ENCODE assay signal across 8 cellular contexts in the genomic region with DNA sequence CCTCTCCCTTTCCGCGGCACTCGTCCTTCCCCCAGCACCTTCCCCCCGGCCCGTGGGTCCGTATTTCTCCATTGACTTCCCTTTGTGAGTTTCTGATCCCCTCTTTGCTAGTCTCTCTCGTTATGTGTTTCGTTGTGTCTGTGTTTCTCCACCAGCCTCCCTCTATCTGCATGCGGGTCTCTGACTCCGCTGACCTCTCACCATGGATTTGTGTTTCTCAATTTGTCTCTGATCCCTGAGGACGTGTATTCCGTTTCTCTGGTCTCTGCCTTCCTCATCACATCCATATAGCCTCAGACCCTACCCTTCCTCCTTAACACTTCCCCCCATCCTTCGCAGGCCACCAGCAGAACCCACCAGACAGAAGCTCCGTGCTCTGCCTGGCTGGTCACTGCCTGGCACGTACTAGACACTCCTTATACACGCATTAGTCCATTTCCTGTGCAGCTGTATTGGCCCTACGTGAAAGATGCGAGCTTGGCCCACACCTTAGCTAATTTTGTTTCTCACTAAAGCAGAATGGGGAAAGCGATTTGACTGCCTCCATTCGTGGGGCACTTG. TPM values are rescaled to one million over a fixed set of nuclear protein-coding genes. Genes with fewer than 3 reads are reported as not detected.
DNase-seq lines count a peak whose midpoint lies in the region; ATAC-seq and TF ChIP-seq lines count a peak whose summit lies in the region.

No MANE protein-coding gene starts in this region.

- H3K4me1 ChIP-seq in HCT116 (ENCODE audit: control insufficient read depth in 1 of 2, insufficient read depth in 2 of 2, low read length in 2 of 2) (peaks cover 21 to 42% of the 10 kb centered on the region in 2 experiments), right atrium auricular region (peaks cover 0 to 25% of the 10 kb centered on the region in 2 donors)

- H3K4me1 Mint-ChIP-seq in activated CD4-positive, alpha-beta memory T cell treated with anti-CD3 and anti-CD28 coated beads, Interleukin-2, amount 10 ng/mL, durations not matched to agents 7 days and 5 days: peaks cover 34% of the 10 kb centered on the region

- no peaks in the 10 kb centered on the region for H3K9me3 Mint-ChIP-seq in activated CD4-positive, alpha-beta memory T cell treated with anti-CD3 and anti-CD28 coated beads, Interleukin-2, amount 10 ng/mL, durations not matched to agents 7 days and 5 days

- peaks cover 21% of the 10 kb centered on the region for H3K36me3 Mint-ChIP-seq in activated CD4-positive, alpha-beta memory T cell treated with anti-CD3 and anti-CD28 coated beads, Interleukin-2, amount 10 ng/mL, durations not matched to agents 7 days and 5 days (ENCODE audit: low read depth)

- no peak for TF ChIP-seq CTCF in BJ (IDR thresholded peaks at IDR 0.05; ENCODE audit: insufficient read depth, low read depth, low read length)
- no peak for TF ChIP-seq CTCF in HCT116 (IDR thresholded peaks at IDR 0.05 in 2 of 3, conservative IDR thresholded peaks at IDR 0.05 in 1 of 3; ENCODE audit: borderline replicate concordance in 1 of 3, insufficient read depth in 1 of 3, low read depth in 2 of 3, low read length in 2 of 3)
- TF ChIP-seq CTCF in right atrium auricular region (IDR thresholded peaks at IDR 0.05): no peak

- POLR2A ChIA-PET in BJ (lab: Charles Lee) (interaction anchor here (0.6 to 0.8 kb wide), 2 partner anchors 72 to 103 kb away, joined by 3 to 10 read pairs; partner anchors contain the start of gene PDLIM7), HCT116 (lab: Charles Lee) (interaction anchor here (0.8 kb wide), 1 partner anchor 103 kb away, joined by 3 read pairs; the partner anchor contains the start of gene PDLIM7)
- POLR2A ChIA-PET in activated CD4-positive, alpha-beta memory T cell treated with anti-CD3 and anti-CD28 coated beads, Interleukin-2, amount 10 ng/mL, durations not matched to agents 7 days and 5 days (lab: Charles Lee): interaction anchor here (0.9 to 2.2 kb wide), 7 partner anchors 8 to 604 kb away, joined by 3 to 10 read pairs (median 5); partner anchors contain the start of genes HNRNPAB, LMAN2, NHP2 and TMED9

- H3K4me3 ChIP-seq in BJ (ENCODE audit: low read depth, low read length) (peak overlapping the region; percentile 92), HCT116 (replicated peaks in 1 of 2; ENCODE audit: low read depth in 1 of 2, low read length in 2 of 2) (peak overlapping the region; percentile 88 to 90), right atrium auricular region (peak overlapping the region; percentile 89 to 94)

- peak overlapping the region; percentile 75 for H3K27ac Mint-ChIP-seq in activated CD4-positive, alpha-beta memory T cell treated with anti-CD3 and anti-CD28 coated beads, Interleukin-2, amount 10 ng/mL, durations not matched to agents 7 days and 5 days

- H3K9me2 ChIP-seq in HCT116 (ENCODE audit: insufficient read depth): no peaks in the 10 kb centered on the region

- peak overlapping the region; percentile 90 for H3K4me3 Mint-ChIP-seq in activated CD4-positive, alpha-beta memory T cell treated with anti-CD3 and anti-CD28 coated beads, Interleukin-2, amount 10 ng/mL, durations not matched to agents 7 days and 5 days

- no peak for TF ChIP-seq RAD21 in HCT116 (IDR thresholded peaks at IDR 0.05; ENCODE audit: low read depth)

- H3K9ac ChIP-seq in HCT116 (ENCODE audit: low read length): peak overlapping the region; percentile 84

- intact Hi-C loops in HCT116 (cut with micrococcal nuclease): loop anchor here (2.0 to 5.0 kb wide), 5 partner anchors 40 to 552 kb away; partner anchors contain the start of genes DDX41, NHP2 and PDLIM7

- H4K20me1 ChIP-seq in HCT116 (ENCODE audit: insufficient read depth): no peaks in the 10 kb centered on the region

- H3K27me3 ChIP-seq in BJ (ENCODE audit: control insufficient read depth, insufficient read depth, low read length) (no peaks in the 10 kb centered on the region), HCT116 (ENCODE audit: insufficient read depth, low read length) (no peaks in the 10 kb centered on the region), right atrium auricular region (no peaks in the 10 kb centered on the region)

- no TSS peak for BruUV-seq in HCT116 (replicated peaks; lab: Mats Ljungman, UMichigan)

- ATAC-seq in HCT116 (no peak), HG03469 (IDR thresholded peaks at IDR 0.05; ENCODE audit: unreplicated experiment) (no peak), GM19455 (IDR thresholded peaks at IDR 0.05; ENCODE audit: unreplicated experiment) (no peak)

- peaks cover 8% of the 10 kb centered on the region for H3K36me3 ChIP-seq in BJ (ENCODE audit: control insufficient read depth, insufficient read depth, low read length)
- H3K36me3 ChIP-seq in HCT116 (ENCODE audit: control insufficient read depth in 1 of 2, insufficient read depth in 2 of 2, low read length in 2 of 2): peaks cover 2 to 6% of the 10 kb centered on the region in 2 experiments; a peak in 2 of 4 replicates
- H3K36me3 ChIP-seq in right atrium auricular region: peaks cover 13% of the 10 kb centered on the region

- RAD21 ChIA-PET in HCT116 (lab: Charles Lee; ENCODE audit: low non-redundant PET in 1 of 2, low total read pairs in 2 of 2, uncharacterized antibody in 2 of 2, unreplicated experiment in 2 of 2): no interaction called here

- H3K27me3 Mint-ChIP-seq in activated CD4-positive, alpha-beta memory T cell treated with anti-CD3 and anti-CD28 coated beads, Interleukin-2, amount 10 ng/mL, durations not matched to agents 7 days and 5 days: no peaks in the 10 kb centered on the region

- H3K27ac ChIP-seq in HCT116 (ENCODE audit: low read depth, low read length) (peak overlapping the region; percentile 76), right atrium auricular region (peak overlapping the region; percentile 82 to 93)

- CTCF ChIA-PET in BJ (lab: Yijun Ruan, JAX) (interaction anchor here (1.1 kb wide), 1 partner anchor 12 kb away, joined by 4 read pairs; no protein-coding TSS in a partner anchor), HCT116 (lab: Charles Lee) (no interaction called here)
- CTCF ChIA-PET in activated CD4-positive, alpha-beta memory T cell treated with anti-CD3 and anti-CD28 coated beads, Interleukin-2, amount 10 ng/mL, durations not matched to agents 7 days and 5 days (lab: Charles Lee): interaction anchor here (1.3 kb wide), 1 partner anchor 8 kb away, joined by 5 read pairs; the partner anchor contains the start of gene TMED9

- DNase-seq in BJ (ENCODE audit: low read depth) (no peak), HCT116 (ENCODE audit: low read depth, low spot score) (no peak), right atrium auricular region (ENCODE audit: low spot score) (no peak), retina (peak; percentile 34), NCI-H345 (lab: John Stamatoyannopoulos, UW) (no peak)
- DNase-seq in activated CD4-positive, alpha-beta memory T cell treated with anti-CD3 and anti-CD28 coated beads, Interleukin-2, amount 10 ng/mL, durations not matched to agents 7 days and 5 days: no peak

- TF ChIP-seq POLR2A in HCT116 (IDR thresholded peaks at IDR 0.05; ENCODE audit: borderline replicate concordance, extremely low read depth, insufficient read depth, insufficient read length): no peak

- H2AFZ ChIP-seq in HCT116 (ENCODE audit: low read depth, low read length, poor library complexity, severe bottlenecking): no peak overlapping the region

- H3K79me2 ChIP-seq in HCT116 (ENCODE audit: insufficient read depth, low read length): peaks cover 20% of the 10 kb centered on the region

- H3K4me2 ChIP-seq in HCT116 (ENCODE audit: low read length): peak overlapping the region; percentile 87

- H3K9me3 ChIP-seq in HCT116 (ENCODE audit: control insufficient read depth in 1 of 2, insufficient read depth in 1 of 2, low read depth in 1 of 2, low read length in 2 of 2) (no peaks in the 10 kb centered on the region), right atrium auricular region (no peaks in the 10 kb centered on the region)

TF ChIP-seq in HCT116, 20 proteins besides CTCF, POLR2A, EP300 and RAD21 (continues in another document):
- no peak for TF ChIP-seq SP1 (IDR thresholded peaks at IDR 0.05; ENCODE audit: low read depth)
- no peak for TF ChIP-seq FOSL1 (IDR thresholded peaks at IDR 0.05; ENCODE audit: low read depth)
- no peak for TF ChIP-seq POLR2AphosphoS5 (IDR thresholded peaks at IDR 0.05; ENCODE audit: low read depth, low read length)
- no peak for TF ChIP-seq YY1 (IDR thresholded peaks at IDR 0.05; ENCODE audit: extremely low read depth, insufficient replicate concordance, low read depth, low read length)
- TF ChIP-seq JUND (IDR thresholded peaks at IDR 0.05): no peak
- no peak for TF ChIP-seq ZFX (IDR thresholded peaks at IDR 0.05)
- TF ChIP-seq ZNF274 (IDR thresholded peaks at IDR 0.05; ENCODE audit: low read depth, low read length): no peak
- TF ChIP-seq EZH2phosphoT487 (IDR thresholded peaks at IDR 0.05; ENCODE audit: borderline replicate concordance): no peak

RNA-seq across cellular contexts. Expression of gene B4GALT7, which starts 0.6 kb away (rescaled TPM):
- polyA plus RNA-seq in BJ (2011; rRNA removed): 23.2 and 39.5 TPM in 2 replicates
- polyA minus RNA-seq in BJ (2011; rRNA and poly(A)+ RNA removed): 14.4 and 22.3 TPM in 2 replicates
- total RNA-seq in HCT116 (2021; ENCODE audit: unreplicated experiment): 25.2 TPM
- polyA plus RNA-seq in HCT116 (2012): 20.5 and 22.4 TPM in 2 replicates
- 10 to 100 TPM; 19.5 to 22.1 TPM for total RNA-seq in activated CD4-positive, alpha-beta memory T cell treated with anti-CD3 and anti-CD28 coated beads, Interleukin-2, amount 10 ng/mL, durations not matched to agents 7 days and 5 days
- total RNA-seq in right atrium auricular region: 10 to 100 TPM; 12.2 to 21.3 TPM

RNA-seq across cellular contexts. Expression of gene TMED9, which starts 8.5 kb away (rescaled TPM):
- 310 and 391 TPM in 2 replicates for polyA plus RNA-seq in BJ (2011; rRNA removed)
- polyA minus RNA-seq in BJ (2011; rRNA and poly(A)+ RNA removed): 139 and 192 TPM in 2 replicates
- total RNA-seq in HCT116 (2021; ENCODE audit: unreplicated experiment): 133 TPM
- polyA plus RNA-seq in HCT116 (2012): 183 and 211 TPM in 2 replicates
- 100 to 1,000 TPM; 135 to 141 TPM for total RNA-seq in activated CD4-positive, alpha-beta memory T cell treated with anti-CD3 and anti-CD28 coated beads, Interleukin-2, amount 10 ng/mL, durations not matched to agents 7 days and 5 days
- total RNA-seq in right atrium auricular region: 10 to 100 TPM; 49.6 to 63.8 TPM

RNA-seq across cellular contexts. Expression of gene FAM193B, which starts 46.2 kb away (rescaled TPM):
- polyA plus RNA-seq in BJ (2011; rRNA removed): 23.1 and 31.9 TPM in 2 replicates
- 17.6 and 19.6 TPM in 2 replicates for polyA minus RNA-seq in BJ (2011; rRNA and poly(A)+ RNA removed)
- total RNA-seq in HCT116 (2021; ENCODE audit: unreplicated experiment) (54.0 TPM), right atrium auricular region (10 to 100 TPM in 1 of 2 donors, 1 to 10 TPM in 1; 9.8 to 20.7 TPM)
- polyA plus RNA-seq in HCT116 (2012): 51.8 and 53.5 TPM in 2 replicates
- 100 to 1,000 TPM; 110 to 112 TPM for total RNA-seq in activated CD4-positive, alpha-beta memory T cell treated with anti-CD3 and anti-CD28 coated beads, Interleukin-2, amount 10 ng/mL, durations not matched to agents 7 days and 5 days
